8 cellular contexts compared by ENCODE assay signal in the genomic region with DNA sequence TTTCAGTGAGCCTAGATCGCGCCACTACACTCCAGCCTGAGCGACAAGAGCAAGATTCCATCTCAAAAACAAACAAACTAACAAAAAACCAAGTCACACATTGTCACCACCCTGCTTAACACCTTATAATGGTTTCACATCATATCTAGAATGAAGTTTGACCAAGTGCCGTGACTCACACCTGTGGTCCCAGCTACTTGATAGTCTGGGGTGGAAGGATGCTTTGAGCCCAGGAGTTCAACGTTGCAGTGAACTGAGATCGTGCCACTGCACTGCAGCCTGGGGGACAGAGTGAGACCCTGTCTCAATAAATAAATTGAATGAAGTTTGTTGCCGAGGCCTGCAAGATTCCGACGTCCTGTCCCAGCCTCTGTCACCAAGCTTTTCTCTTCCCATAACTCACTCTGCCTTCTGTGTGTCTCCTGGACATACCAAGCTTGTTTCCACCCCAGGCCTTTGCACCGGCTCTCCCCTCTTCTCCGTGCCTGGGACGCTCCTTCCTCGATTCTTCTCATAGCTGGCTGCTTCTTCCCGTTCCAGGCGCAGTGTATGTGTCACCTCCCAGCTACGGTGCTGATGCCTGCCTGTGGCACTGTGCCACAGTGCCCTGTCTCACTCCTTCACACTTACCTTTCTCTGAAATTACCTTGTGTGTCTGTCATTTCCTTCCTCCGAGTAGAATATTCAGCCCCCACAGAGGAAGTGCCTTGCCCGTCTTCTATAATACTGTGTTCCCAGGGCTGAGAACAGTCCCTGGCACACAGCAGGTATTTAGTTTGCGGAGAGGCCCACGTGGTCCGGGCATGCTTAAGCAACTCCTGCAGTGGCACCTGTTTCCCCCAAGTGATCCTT.
DNase-seq lines count a peak whose midpoint lies in the region; ATAC-seq and TF ChIP-seq lines count a peak whose summit lies in the region.

No MANE protein-coding gene starts in this region.

- H3K27ac ChIP-seq in VCaP: peak overlapping the region; percentile 87
- peak overlapping the region; percentile 49 for H3K27ac ChIP-seq in epithelial cell of prostate

- ATAC-seq in HG03432 (IDR thresholded peaks at IDR 0.05; ENCODE audit: unreplicated experiment) (no peak), GM21526 (IDR thresholded peaks at IDR 0.05; ENCODE audit: low FRiP score, unreplicated experiment) (no peak)

- DNase-seq in NCI-H2171 (lab: John Stamatoyannopoulos, UW) (peak; percentile 85), NCI-H2171 treated with DMSO at 0.1 percent for 48 hours (lab: John Stamatoyannopoulos, UW) (no peak), epithelial cell of prostate (ENCODE audit: low read depth, low spot score) (no peak), GM19238 (ENCODE audit: insufficient read length, low spot score) (no peak)
- DNase-seq in stimulated activated CD8-positive, alpha-beta memory T cell treated with anti-CD3 and anti-CD28 coated beads, Interleukin-4, amount 100 ng/mL, for 24 hours (ENCODE audit: low read depth): peak; percentile 14

- TF ChIP-seq CTCF in VCaP (conservative IDR thresholded peaks at IDR 0.05): no peak

Comparison
In these comparisons a context has a peak if more than half of its experiments do, and no peak if none do; other contexts are left out.
1. DNase-seq: peak in NCI-H2171 (single experiment) and stimulated activated CD8-positive, alpha-beta memory T cell treated with anti-CD3 and anti-CD28 coated beads, Interleukin-4, amount 100 ng/mL, for 24 hours (single experiment); none in NCI-H2171 treated with DMSO at 0.1 percent for 48 hours (single experiment), epithelial cell of prostate (single experiment) and GM19238 (single experiment).